Comparison of ENCODE assay signal across 1 cellular context in genomic region chr4:149264093-149264733, GRCh38.
TF ChIP-seq lines count a peak whose summit lies in the region.

No MANE protein-coding gene starts in this region.

TF ChIP-seq in H1, 55 proteins besides CTCF, POLR2A, EP300 and RAD21 (continued from another document):
- TF ChIP-seq TCF12 (IDR thresholded peaks at IDR 0.05; ENCODE audit: low read depth, low read length) (no peak), TAF1 (IDR thresholded peaks at IDR 0.05; ENCODE audit: low read depth, low read length) (no peak)
